In the genomic region with DNA sequence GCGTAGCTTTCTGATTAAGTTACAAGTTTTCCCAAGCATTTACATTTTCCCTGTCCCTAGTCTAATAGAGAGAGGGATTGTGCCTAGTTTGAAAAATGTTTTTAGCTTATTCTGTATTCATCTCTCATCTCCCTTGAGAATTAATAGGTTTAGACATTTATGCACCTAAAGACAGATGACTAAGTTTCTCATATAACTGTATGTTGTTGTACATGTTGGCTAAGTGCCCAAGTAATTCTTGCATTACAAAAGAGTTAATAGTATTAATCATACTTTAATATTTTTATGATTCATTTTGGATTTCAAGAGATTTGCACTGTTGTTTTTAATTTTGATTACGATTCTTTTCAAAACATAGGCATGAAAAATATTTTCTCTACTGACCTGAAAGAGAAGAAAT, we compare ENCODE assay signal across 24 cellular contexts.
DNase-seq lines count a peak whose midpoint lies in the region; ATAC-seq and TF ChIP-seq lines count a peak whose summit lies in the region.
"Had no signal": no experiment of that assay in that cellular context is flagged by ENCODE, and none has a peak within 500 bp of the region (broad histone marks: within the 10 kb centered on the region; RNA-seq: fewer than 3 reads in every experiment).

No MANE protein-coding gene starts in this region.

- ATAC-seq in foreskin keratinocyte = peak; percentile 88
- no peak for ATAC-seq in HG03457 (IDR thresholded peaks at IDR 0.05; ENCODE audit: unreplicated experiment)
- no peak for ATAC-seq in GM21717 (IDR thresholded peaks at IDR 0.05; ENCODE audit: unreplicated experiment)
- ATAC-seq: activated T-cell treated with anti-CD3 and anti-CD28 coated beads, Interleukin-2, amount 50 U/mL, for 4 hours; sciatic nerve had no signal

- 0 out of 2 replicates have a peak, but pooled peaks cover 8% of the 10 kb centered on the region for H3F3A ChIP-seq in DOHH2 (ENCODE audit: control insufficient read depth, insufficient read depth)
- H3F3A ChIP-seq in OCI-LY1 (ENCODE audit: insufficient read depth, low read length) = no peaks in the 10 kb centered on the region

- DNase-seq in cardiac fibroblast (ENCODE audit: low read depth in 2 of 2) (peak; percentile 49 to 94), foreskin keratinocyte (peak; percentile 59 to 81), NCI-H226 (no peak), SHP77 (lab: John Stamatoyannopoulos, UW) (no peak)
- DNase-seq: activated CD4-positive, alpha-beta T cell treated with anti-CD3 and anti-CD28 coated beads for 1 hour; activated naive CD4-positive, alpha-beta T cell treated with anti-CD3 and anti-CD28 coated beads for 36 hours; activated T-cell treated with anti-CD3 and anti-CD28 coated beads, Interleukin-2, amount 50 U/mL, for 4 hours; anterior cingulate cortex; Calu3; effector memory CD4-positive, alpha-beta T cell; kidney glomerular epithelial cell; NCI-H187 treated with DMSO at 0.1 percent for 48 hours; NCI-H446; RPMI8226; stimulated activated naive CD4-positive, alpha-beta T cell; SW 1271 had no signal

- no peak overlapping the region for H3K9ac ChIP-seq in OCI-LY1 (ENCODE audit: low read length)
- H3K9ac ChIP-seq: BLaER1, KMS-11, parathyroid adenoma had no signal

- H3K27ac ChIP-seq in DOHH2 (ENCODE audit: low read depth, low read length) = no peak overlapping the region
- H3K27ac ChIP-seq in OCI-LY1 (ENCODE audit: low read depth, low read length, poor library complexity, severe bottlenecking) = no peak overlapping the region
- no peak overlapping the region for H3K27ac ChIP-seq in foreskin keratinocyte
- H3K27ac ChIP-seq: BLaER1, KMS-11, parathyroid adenoma had no signal

- H4K20me1 ChIP-seq in DOHH2 (ENCODE audit: control insufficient read depth, insufficient read depth, low read depth, low read length) (no peaks in the 10 kb centered on the region), OCI-LY1 (ENCODE audit: insufficient read depth, low read length) (no peaks in the 10 kb centered on the region)
- H4K20me1 ChIP-seq: BLaER1 had no signal

- H3K4me2 ChIP-seq in DOHH2 (ENCODE audit: low read length) (peak overlapping the region; percentile 26), OCI-LY1 (ENCODE audit: low read length) (no peak overlapping the region)
- H3K4me2 ChIP-seq: BLaER1, KMS-11 had no signal

- TF ChIP-seq CTCF in DOHH2 (IDR thresholded peaks at IDR 0.05; ENCODE audit: low read depth, low read length, poor library complexity, severe bottlenecking) (no peak), OCI-LY1 (IDR thresholded peaks at IDR 0.05; ENCODE audit: low read length) (no peak), cardiac fibroblast (IDR thresholded peaks at IDR 0.05; ENCODE audit: low read depth, low read length) (no peak), foreskin keratinocyte (conservative IDR thresholded peaks at IDR 0.05) (no peak)

- H3K9me2 ChIP-seq in DOHH2 (replicated peaks; ENCODE audit: control insufficient read depth, low read length) (no peaks in the 10 kb centered on the region), OCI-LY1 (ENCODE audit: low read depth, low read length) (no peaks in the 10 kb centered on the region)

- no peaks in the 10 kb centered on the region for H3K27me3 ChIP-seq in DOHH2 (ENCODE audit: control insufficient read depth, low read length)
- no peaks in the 10 kb centered on the region for H3K27me3 ChIP-seq in OCI-LY1 (ENCODE audit: insufficient read depth, low read length)
- no peaks in the 10 kb centered on the region for H3K27me3 ChIP-seq in foreskin keratinocyte
- H3K27me3 ChIP-seq: BLaER1 had no signal

- peak overlapping the region; percentile 13; the same call in 1 of the 2 replicates for H2AFZ ChIP-seq in OCI-LY1 (ENCODE audit: low read length)
- H2AFZ ChIP-seq: parathyroid adenoma had no signal

- H3K9me3 ChIP-seq in DOHH2 (ENCODE audit: control insufficient read depth, insufficient read depth, low read length) (no peaks in the 10 kb centered on the region; the same call in 1 of the 2 replicates), OCI-LY1 (ENCODE audit: low read length) (peaks cover 3% of the 10 kb centered on the region; the same call in 1 of the 2 replicates)

- no peaks in the 10 kb centered on the region for H3K79me2 ChIP-seq in DOHH2 (ENCODE audit: control insufficient read depth, low read length)
- H3K79me2 ChIP-seq in OCI-LY1 (ENCODE audit: insufficient read depth, low read length) = no peaks in the 10 kb centered on the region
- H3K79me2 ChIP-seq: parathyroid adenoma had no signal

- no peaks in the 10 kb centered on the region for H3K36me3 ChIP-seq in DOHH2 (ENCODE audit: control insufficient read depth, low read length)
- H3K36me3 ChIP-seq in OCI-LY1 (ENCODE audit: insufficient read depth, low read length) = no peaks in the 10 kb centered on the region
- H3K36me3 ChIP-seq: BLaER1 had no signal

- H3K4me3 ChIP-seq in DOHH2 (ENCODE audit: low read length) (no peak overlapping the region), OCI-LY1 (ENCODE audit: low read depth, low read length, poor library complexity, severe bottlenecking) (no peak overlapping the region), cardiac fibroblast (replicated peaks in 1 of 2; ENCODE audit: low read depth in 2 of 2, low read length in 2 of 2) (no peak overlapping the region)
- H3K4me3 ChIP-seq: BLaER1 had no signal

- peaks cover 23% of the 10 kb centered on the region for H3K4me1 ChIP-seq in DOHH2 (ENCODE audit: control insufficient read depth, low read length)
- H3K4me1 ChIP-seq in OCI-LY1 (ENCODE audit: insufficient read depth, low read length, severe bottlenecking) = peaks cover 31% of the 10 kb centered on the region
- H3K4me1 ChIP-seq in foreskin keratinocyte = peaks cover 3% of the 10 kb centered on the region
- H3K4me1 ChIP-seq: BLaER1, parathyroid adenoma had no signal

Comparison
In these comparisons a context has a peak if more than half of its experiments do, and no peak if none do; other contexts are left out.
1. DNase-seq: peak in cardiac fibroblast (2 of 2) and foreskin keratinocyte (2 of 2); none in NCI-H226 (single experiment) and SHP77 (0 of 2).